8 cellular contexts compared by ENCODE assay signal in the genomic region with DNA sequence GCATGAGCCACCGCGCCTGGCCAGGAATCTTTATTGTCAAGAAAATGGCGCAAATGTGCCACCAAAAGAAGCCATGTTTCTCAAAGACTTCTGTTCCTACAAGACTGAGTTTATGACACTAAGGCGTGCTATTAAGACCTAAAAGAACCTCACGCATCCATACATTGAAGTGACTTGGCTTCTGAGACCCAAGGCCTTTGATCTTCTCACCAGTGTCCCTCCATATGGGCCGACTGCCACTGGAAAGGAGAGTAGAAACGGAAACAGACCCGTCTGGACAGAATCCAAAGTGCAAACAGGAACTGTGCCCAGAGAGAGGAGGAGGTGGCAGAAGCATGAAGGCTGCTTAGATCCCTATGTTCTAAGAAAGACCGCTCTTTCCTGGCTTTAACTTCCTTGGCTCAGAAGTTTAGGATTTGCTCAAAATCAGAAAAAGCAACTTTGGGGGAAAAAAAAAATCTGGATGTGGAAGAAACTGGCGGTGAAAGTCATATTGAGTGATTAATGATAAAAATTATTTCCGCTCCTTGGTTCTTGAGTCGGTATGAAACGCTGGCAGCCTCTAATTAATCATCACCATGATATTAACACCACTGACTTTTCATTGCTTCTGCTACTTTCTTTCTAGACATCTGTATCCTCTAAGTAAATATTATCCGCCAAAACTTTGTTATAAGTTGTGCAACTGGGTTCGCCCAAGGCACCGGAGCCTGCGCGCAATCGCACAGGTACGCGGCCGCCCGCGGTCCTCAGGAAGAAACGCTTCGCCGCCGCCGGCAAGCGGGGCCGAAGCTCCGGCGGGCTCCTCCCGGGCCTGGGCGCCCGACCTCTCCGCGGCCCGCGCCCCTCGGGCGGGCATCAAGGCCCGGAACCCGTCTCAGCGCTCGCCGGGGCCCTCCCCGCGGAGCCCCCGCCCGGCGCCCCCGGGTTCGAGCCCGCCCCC. TPM values are rescaled to one million over a fixed set of nuclear protein-coding genes. Genes with fewer than 3 reads are reported as not detected.
DNase-seq lines count a peak whose midpoint lies in the region; ATAC-seq lines count a peak whose summit lies in the region.

No MANE protein-coding gene starts in this region.

- peak overlapping the region; percentile 92 for H4K8ac ChIP-seq in trophoblast cell (ENCODE audit: low read depth, low read length)

- DNase-seq in DMS 273 (lab: John Stamatoyannopoulos, UW; ENCODE audit: unreplicated experiment) = peak; percentile 91
- DNase-seq in NOMO-1 treated with DMSO at 0.1 percent for 48 hours (lab: John Stamatoyannopoulos, UW; ENCODE audit: unreplicated experiment) = peak; percentile 84
- DNase-seq in adipocyte (ENCODE audit: low read depth) = peak; percentile 83
- DNase-seq in left cardiac atrium = no peak
- peak; percentile 71 to 85 for DNase-seq in trophoblast cell
- no peak for DNase-seq in HuH-7 (ENCODE audit: low spot score)

- H2AFZ ChIP-seq in trophoblast cell (ENCODE audit: insufficient read depth, low read length, poor library complexity) = no peak overlapping the region

- peak overlapping the region; percentile 67 for H4K12ac ChIP-seq in trophoblast cell (ENCODE audit: low read depth, low read length)

- H3K79me2 ChIP-seq in trophoblast cell (ENCODE audit: control insufficient read depth, insufficient read depth, low read length, poor library complexity) = peaks cover 19% of the 10 kb centered on the region

- H2AK5ac ChIP-seq in trophoblast cell (ENCODE audit: low read length) = peak overlapping the region; percentile 49

- peak overlapping the region; percentile 84 for H3K9ac ChIP-seq in adipocyte (ENCODE audit: low read length)
- peak overlapping the region; percentile 28 for H3K9ac ChIP-seq in trophoblast cell (ENCODE audit: low read length)

- peak overlapping the region; percentile 55 for H3K4me2 ChIP-seq in trophoblast cell (ENCODE audit: low read length)

- H3K14ac ChIP-seq in trophoblast cell (ENCODE audit: low read length) = peak overlapping the region; percentile 90

- H3K4me1 ChIP-seq in adipocyte (ENCODE audit: control insufficient read depth, insufficient read depth, low read length) = peaks cover 25% of the 10 kb centered on the region
- peaks cover 19 to 26% of the 10 kb centered on the region in 2 experiments for H3K4me1 ChIP-seq in trophoblast cell (ENCODE audit: control insufficient read depth in 1 of 2, insufficient read depth in 2 of 2, low read length in 2 of 2)

- H3K4ac ChIP-seq in trophoblast cell (ENCODE audit: low read depth, low read length) = peak overlapping the region; percentile 85

- H2BK5ac ChIP-seq in trophoblast cell (ENCODE audit: low read depth, low read length, poor library complexity) = peak overlapping the region; percentile 93

- no CpG with 5 or more reads among the region's 55 CpGs for WGBS in trophoblast cell (ENCODE audit: extremely low coverage, insufficient coverage, insufficient read length)

- intact Hi-C loops in left cardiac atrium (cut with DNase I) = no loop called here

- H3K18ac ChIP-seq in trophoblast cell (ENCODE audit: low read length) = peak overlapping the region; percentile 91

- peak; percentile 42 for ATAC-seq in GM19455 (IDR thresholded peaks at IDR 0.05; ENCODE audit: unreplicated experiment)
- ATAC-seq in HG03520 (IDR thresholded peaks at IDR 0.05; ENCODE audit: unreplicated experiment) = peak; percentile 26
- peak; percentile 28 to 29 for ATAC-seq in left cardiac atrium

- H3K4me3 ChIP-seq in adipocyte (ENCODE audit: low read length) = peak overlapping the region; percentile 88
- H3K4me3 ChIP-seq in trophoblast cell (ENCODE audit: low read depth, low read length) = peak overlapping the region; percentile 93

- H3K23ac ChIP-seq in trophoblast cell (ENCODE audit: low read length) = no peak overlapping the region

- H3K9me3 ChIP-seq in adipocyte (ENCODE audit: control insufficient read depth, low read length) = no peaks in the 10 kb centered on the region
- no peaks in the 10 kb centered on the region for H3K9me3 ChIP-seq in trophoblast cell (ENCODE audit: insufficient read depth, low read depth, low read length)

- peaks cover 22% of the 10 kb centered on the region for H3K79me1 ChIP-seq in trophoblast cell (ENCODE audit: low read length)

- H3K36me3 ChIP-seq in adipocyte (ENCODE audit: control insufficient read depth, insufficient read depth, low read length, severe bottlenecking) (no peaks in the 10 kb centered on the region), trophoblast cell (ENCODE audit: control insufficient read depth in 1 of 2, insufficient read depth in 2 of 2, low read length in 2 of 2) (peaks cover 3 to 15% of the 10 kb centered on the region in 2 experiments)

- no peak overlapping the region for H2BK12ac ChIP-seq in trophoblast cell (ENCODE audit: low read length)

- H3K27me3 ChIP-seq in adipocyte (replicated peaks; ENCODE audit: control insufficient read depth, insufficient read depth, low read length) (no peaks in the 10 kb centered on the region), trophoblast cell (ENCODE audit: insufficient read depth, low read length) (no peaks in the 10 kb centered on the region)

- peak overlapping the region; percentile 93 for H2BK120ac ChIP-seq in trophoblast cell (ENCODE audit: insufficient read depth, low read length, poor library complexity)

- H4K91ac ChIP-seq in trophoblast cell (ENCODE audit: low read depth, low read length) = peak overlapping the region; percentile 88

- H3K27ac ChIP-seq in trophoblast cell (ENCODE audit: low read depth, low read length) = peak overlapping the region; percentile 72

RNA-seq across cellular contexts. Expression of a gene that starts 0.7 kb away (rescaled TPM):
- 10 to 100 TPM; 44.6 to 66.9 TPM for total RNA-seq in left cardiac atrium
- polyA plus RNA-seq in trophoblast cell (2013) = 175 and 176 TPM in 2 replicates

Comparison
In these comparisons a context has a peak if more than half of its experiments do, and no peak if none do; other contexts are left out.
1. DNase-seq: peak in DMS 273 (single experiment), NOMO-1 treated with DMSO at 0.1 percent for 48 hours (single experiment), adipocyte (single experiment) and trophoblast cell (2 of 2); none in left cardiac atrium (single experiment) and HuH-7 (single experiment).
2. Peak in every context shown above with its lines, with median percentiles within 50 percentile points of each other: ATAC-seq.